ENCODE assay signal across 1 cellular context in the genomic region with DNA sequence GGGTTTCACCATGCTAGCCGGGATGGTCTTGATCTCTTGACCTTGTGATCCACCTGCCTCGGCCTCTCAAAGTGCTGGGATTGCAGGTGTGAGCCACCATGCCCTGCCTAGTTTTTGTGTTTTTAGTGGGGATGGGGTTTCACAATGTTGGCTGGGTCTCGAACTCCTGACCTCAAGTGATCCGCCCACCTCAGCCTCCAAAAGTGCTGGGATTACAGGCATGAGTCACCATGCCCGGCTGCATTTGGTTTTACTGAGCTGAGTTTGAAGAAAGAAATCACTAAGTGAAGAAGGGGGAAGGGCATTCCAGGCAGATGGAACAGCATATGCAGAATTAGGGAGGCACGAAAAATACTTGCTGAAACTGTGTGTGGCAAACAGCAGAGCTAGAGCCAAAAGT.
A peak's percentile ranks its signal among the peaks of the same experiment; 100 is the strongest.
TF ChIP-seq lines count a peak whose summit lies in the region.

No MANE protein-coding gene starts in this region.

TF ChIP-seq in K562, 482 proteins besides CTCF, POLR2A, EP300 and RAD21 (continued from another document):
- TF ChIP-seq RCOR1 (IDR thresholded peaks at IDR 0.05; ENCODE audit: borderline replicate concordance in 1 of 2, low read depth in 2 of 2, low read length in 2 of 2) (0 out of 4 replicates have a peak, but pooled peaks of 1 of the 2 experiments have one; percentile 8), EGR1 (conservative IDR thresholded peaks at IDR 0.05) (peak; percentile 80), FOSL1 (tag; conservative IDR thresholded peaks at IDR 0.05) (peak; percentile 65), DPF2 (IDR thresholded peaks at IDR 0.05) (peak; percentile 39; the same call in 1 of the 2 replicates)
